15 cellular contexts compared by ENCODE assay signal in the genomic region with DNA sequence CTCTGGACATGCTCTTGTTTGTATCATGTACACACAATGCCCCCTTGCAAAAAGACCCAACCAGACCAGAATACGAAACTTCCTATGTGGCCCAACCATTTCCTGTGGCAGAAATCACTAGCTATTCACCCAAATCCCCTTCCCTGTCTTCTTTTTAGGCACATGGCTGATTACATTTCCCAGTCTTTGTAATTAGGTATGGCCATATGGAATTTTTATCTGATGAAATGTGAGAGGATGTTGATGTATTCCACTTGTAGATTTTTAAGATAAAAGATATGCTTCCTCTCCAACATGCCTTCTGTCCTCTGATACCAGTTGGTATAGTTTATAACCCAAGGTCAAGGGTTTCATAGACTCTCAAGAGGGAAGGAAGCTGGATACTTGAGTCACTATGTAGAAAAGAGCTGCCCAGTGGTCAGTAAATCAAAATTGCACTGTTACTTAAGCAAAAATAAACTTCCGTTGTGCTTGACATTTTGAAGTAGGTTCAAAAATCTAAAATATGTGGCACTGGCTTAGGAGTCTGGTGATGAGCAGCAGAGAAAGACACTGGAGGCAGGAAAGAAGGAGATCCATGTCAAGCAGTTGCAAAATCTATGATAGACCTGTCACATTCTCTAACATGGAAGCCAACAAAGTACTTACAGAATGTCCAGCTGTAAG.
"Had no signal": no experiment of that assay in that cellular context is flagged by ENCODE, and none has a peak within 500 bp of the region (broad histone marks: within the 10 kb centered on the region; RNA-seq: fewer than 3 reads in every experiment).

No MANE protein-coding gene starts in this region.

- H3K4me2 ChIP-seq: smooth muscle cell had no signal

- DNase-seq: cortex of kidney; dorsolateral prefrontal cortex; effector CD8-positive, alpha-beta T cell; heart right ventricle; hypothalamus; mucosa of descending colon; naive thymus-derived CD8-positive, alpha-beta T cell; posterior cingulate gyrus; stimulated activated CD4-positive, alpha-beta T cell treated with anti-CD3 and anti-CD28 coated beads, Interleukin-2, amount 100 ng/mL, for 48 hours; stimulated activated naive CD4-positive, alpha-beta T cell treated with Interleukin-2 at 50 U/mL for 16 hours; tibial artery; upper lobe of left lung had no signal

- H3K4me1 ChIP-seq: tibial artery, vagina had no signal

- H3K4me3 ChIP-seq: dorsolateral prefrontal cortex, heart right ventricle, mucosa of descending colon, smooth muscle cell, tibial artery, upper lobe of left lung, vagina had no signal

- H3K27ac ChIP-seq: dorsolateral prefrontal cortex, heart right ventricle, neutrophil, tibial artery, upper lobe of left lung, vagina had no signal

- H3K36me3 ChIP-seq: heart right ventricle, neutrophil, tibial artery, upper lobe of left lung, vagina had no signal

- H3K9me3 ChIP-seq: heart right ventricle, mucosa of descending colon, neutrophil, tibial artery, upper lobe of left lung, vagina had no signal

- H3K27me3 ChIP-seq: neutrophil, tibial artery, upper lobe of left lung, vagina had no signal
